Comparison of ENCODE assay signal across 8 cellular contexts in genomic region chr9:128067898-128068655, GRCh38. TPM values are rescaled to one million over a fixed set of nuclear protein-coding genes. Genes with fewer than 3 reads are reported as not detected.
DNase-seq lines count a peak whose midpoint lies in the region; ATAC-seq, FAIRE-seq and TF ChIP-seq lines count a peak whose summit lies in the region.

Gene SLC25A25, plus strand, starts transcription at chr9:128068232. Its CDS starts 88 bp downstream, at chr9:128068320.

- no peaks in the 10 kb centered on the region for H3K27me3 ChIP-seq in keratinocyte (ENCODE audit: control insufficient read depth, extremely low read depth, insufficient read depth, low read length)

- H3K36me3 ChIP-seq in keratinocyte (ENCODE audit: control insufficient read depth in 2 of 2, extremely low read depth in 1 of 2, insufficient read depth in 2 of 2, low read length in 2 of 2) = peaks cover 0 to 3% of the 10 kb centered on the region in 2 experiments

- peaks cover 4% of the 10 kb centered on the region for H3K9me1 ChIP-seq in keratinocyte (ENCODE audit: control insufficient read depth, extremely low read depth, insufficient read depth, low read length)

- no peaks in the 10 kb centered on the region for H4K20me1 ChIP-seq in keratinocyte (ENCODE audit: control insufficient read depth, extremely low read depth, insufficient read depth, low read length)

- peaks cover 31% of the 10 kb centered on the region for H3K4me1 ChIP-seq in keratinocyte (ENCODE audit: control insufficient read depth, extremely low read depth, insufficient read depth, low read length)

- H3K9me3 ChIP-seq in keratinocyte (ENCODE audit: control insufficient read depth, low read depth, low read length) = no peaks in the 10 kb centered on the region

- peaks cover 48% of the 10 kb centered on the region for H3K79me2 ChIP-seq in keratinocyte (ENCODE audit: control insufficient read depth, insufficient read depth, low read length)

- H3K4me3 ChIP-seq in AG09309 (ENCODE audit: control insufficient read depth, low read depth, low read length) = peak within 1 kb of the TSS; percentile 74
- H3K4me3 ChIP-seq in keratinocyte (ENCODE audit: control insufficient read depth in 2 of 3, extremely low read depth in 1 of 3, insufficient read depth in 2 of 3, low read depth in 1 of 3, low read length in 3 of 3) = peak within 1 kb of the TSS; percentile 77 to 97 (median 90)

- peak within 1 kb of the TSS; percentile 97 for H3K4me2 ChIP-seq in keratinocyte (ENCODE audit: control insufficient read depth, extremely low read depth, insufficient read depth, low read depth, low read length)

- FAIRE-seq in keratinocyte (lab: Jason Lieb, UNC) = peak; percentile 77

- peak within 1 kb of the TSS; percentile 89 for H2AFZ ChIP-seq in keratinocyte (ENCODE audit: control insufficient read depth, low read length)

- DNase-seq in AG09309 (ENCODE audit: low read depth) (peak; percentile 95), NCI-H446 treated with DMSO at 0.1 percent for 48 hours (lab: John Stamatoyannopoulos, UW) (peak; percentile 94), cerebellar cortex (ENCODE audit: low spot score) (peak; percentile 99), keratinocyte (ENCODE audit: low read depth, low spot score) (peak; percentile 95)
- DNase-seq in stimulated activated CD4-positive, alpha-beta T cell treated with anti-CD3 and anti-CD28 coated beads, Interleukin-15, amount 100 ng/mL, for 1 hour (ENCODE audit: low read depth in 1 of 2, low spot score in 1 of 2) = peak; percentile 100

- dilution Hi-C loops in keratinocyte (cut with MboI; ENCODE audit: extremely low pct_ligation_motif_present, low sequenced_read_pairs) = loop anchor here (25.0 kb wide), 1 partner anchor 131 kb away; the partner anchor contains the start of genes DPM2 and PIP5KL1

- no peak for TF ChIP-seq CTCF in AG09309 (IDR thresholded peaks at IDR 0.05; ENCODE audit: control insufficient read depth, insufficient read depth, low read depth, low read length, missing control alignments)
- TF ChIP-seq CTCF in keratinocyte (optimal IDR thresholded peaks at IDR 0.05 in 1 of 3, IDR thresholded peaks at IDR 0.05 in 1 of 3, conservative IDR thresholded peaks at IDR 0.05 in 1 of 3; ENCODE audit: extremely low read depth in 1 of 3, insufficient read depth in 2 of 3, low read length in 3 of 3) = no peak

- H3K27ac ChIP-seq in keratinocyte (ENCODE audit: control insufficient read depth, insufficient read depth, low read length) = peak within 1 kb of the TSS; percentile 99

- ATAC-seq in GM19035 (IDR thresholded peaks at IDR 0.05; ENCODE audit: unreplicated experiment) = peak; percentile 71
- ATAC-seq in HG03354 (IDR thresholded peaks at IDR 0.05; ENCODE audit: poor library complexity, severe bottlenecking, unreplicated experiment) = peak; percentile 78
- ATAC-seq in activated CD4-positive, CD25-positive, alpha-beta regulatory T cell treated with anti-CD3 and anti-CD28 coated beads, Interleukin-2, amount 50 U/mL, for 24 hours = peak; percentile 77 to 83

- peak within 1 kb of the TSS; percentile 96 for H3K9ac ChIP-seq in keratinocyte (ENCODE audit: control insufficient read depth, extremely low read depth, insufficient read depth, low read length)

RNA-seq across cellular contexts. Expression of gene SLC25A25, which starts in this region (rescaled TPM):
- polyA plus RNA-seq in keratinocyte = 4.1 to 7.9 TPM (median 6.5 TPM) in 3 replicates
- polyA plus RNA-seq in keratinocyte (2011; ENCODE audit: low read depth) = 103 TPM
- 3.0 and 3.5 TPM in 2 replicates for polyA plus RNA-seq in keratinocyte (2011; cell fraction: cytosol; rRNA removed)
- 9.7 and 9.9 TPM in 2 replicates for polyA plus RNA-seq in keratinocyte (2011; cell fraction: nucleus; rRNA removed)
- 4.9 and 20.7 TPM in 2 replicates for polyA plus RNA-seq in keratinocyte (2012; ENCODE audit: low replicate concordance)
- polyA minus RNA-seq in keratinocyte = 5.3 to 6.5 TPM (median 6.1 TPM) in 3 replicates
- 8.4 TPM for polyA minus RNA-seq in keratinocyte (2011; cell fraction: cytosol; rRNA and poly(A)+ RNA removed)
- polyA minus RNA-seq in keratinocyte (2011; cell fraction: nucleus; rRNA and poly(A)+ RNA removed) = 7.2 and 8.0 TPM in 2 replicates

Comparison
In these comparisons a context has a peak if more than half of its experiments do, and no peak if none do; other contexts are left out.
1. Peak in every context shown above with its lines: DNase-seq, ATAC-seq, H3K4me3 ChIP-seq and H3K27ac ChIP-seq.